ENCODE assay signal across 15 cellular contexts in the genomic region with DNA sequence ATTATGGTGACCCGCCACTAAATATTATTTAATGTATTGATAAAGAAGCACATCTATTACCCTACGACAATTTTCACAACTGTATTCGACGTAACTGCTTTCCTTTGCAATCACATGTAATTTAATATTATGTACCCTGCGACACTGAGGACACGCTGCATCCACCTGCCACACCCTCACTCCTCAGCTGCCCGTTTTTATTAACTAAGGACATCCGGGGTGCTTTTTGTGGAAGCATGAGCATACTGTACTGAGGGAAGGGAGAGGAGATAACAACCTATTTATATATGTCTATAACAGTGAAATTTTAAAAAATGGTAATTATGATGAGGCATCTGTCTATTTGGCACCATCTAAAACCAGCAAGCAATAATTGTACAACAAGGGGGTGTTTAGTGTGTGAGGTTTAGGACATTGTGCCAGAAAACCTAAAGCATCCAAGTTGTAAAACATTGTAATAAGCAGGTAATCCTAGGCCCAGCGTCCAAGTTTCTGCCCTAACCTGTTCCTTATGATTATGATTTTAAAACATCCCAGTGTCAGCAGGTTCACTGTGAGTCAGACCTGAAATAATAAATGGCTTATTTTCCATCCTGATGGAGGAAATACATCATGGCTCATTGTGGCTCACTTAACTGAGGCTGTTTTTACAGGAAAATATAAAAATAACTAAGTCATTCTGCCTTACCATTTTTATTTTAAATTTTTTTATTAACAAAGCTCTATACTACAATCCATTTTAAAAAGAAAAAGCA. TPM values are rescaled to one million over a fixed set of nuclear protein-coding genes. Genes with fewer than 3 reads are reported as not detected.
DNase-seq lines count a peak whose midpoint lies in the region; ATAC-seq and TF ChIP-seq lines count a peak whose summit lies in the region.
"Had no signal": no experiment of that assay in that cellular context is flagged by ENCODE, and none has a peak within 500 bp of the region (broad histone marks: within the 10 kb centered on the region; RNA-seq: fewer than 3 reads in every experiment).

No MANE protein-coding gene starts in this region.

- H3K27me3 ChIP-seq in transverse colon, result no peaks in the 10 kb centered on the region
- no peaks in the 10 kb centered on the region for H3K27me3 ChIP-seq in body of pancreas
- H3K27me3 ChIP-seq: thyroid gland had no signal

- no peaks in the 10 kb centered on the region for H3K27me3 Mint-ChIP-seq in activated T-cell treated with anti-CD3 and anti-CD28 coated beads, Interleukin-2, amount 50 U/mL, for 24 hours
- H3K27me3 Mint-ChIP-seq in activated T-cell treated with anti-CD3 and anti-CD28 coated beads, Interleukin-2, amount 50 U/mL, for 4 hours (ENCODE audit: low read depth), result no peaks in the 10 kb centered on the region
- H3K27me3 Mint-ChIP-seq in activated naive CD8-positive, alpha-beta T cell treated with anti-CD3 and anti-CD28 coated beads for 36 hours, result no peaks in the 10 kb centered on the region
- peaks cover 2 to 5% (median 4%) of the 10 kb centered on the region in 3 donors for H3K27me3 Mint-ChIP-seq in immature natural killer cell (ENCODE audit: low read depth in 3 of 3)

- H3K4me3 ChIP-seq in transverse colon (no peak overlapping the region), body of pancreas (no peak overlapping the region)
- H3K4me3 ChIP-seq: thyroid gland had no signal

- no peak overlapping the region for H3K4me3 Mint-ChIP-seq in activated T-cell treated with anti-CD3 and anti-CD28 coated beads, Interleukin-2, amount 50 U/mL, for 24 hours
- no peak overlapping the region for H3K4me3 Mint-ChIP-seq in activated T-cell treated with anti-CD3 and anti-CD28 coated beads, Interleukin-2, amount 50 U/mL, for 4 hours
- H3K4me3 Mint-ChIP-seq in activated naive CD8-positive, alpha-beta T cell treated with anti-CD3 and anti-CD28 coated beads for 36 hours, result peak overlapping the region; percentile 26
- no peak overlapping the region for H3K4me3 Mint-ChIP-seq in immature natural killer cell

- no peak for ATAC-seq in activated T-cell treated with anti-CD3 and anti-CD28 coated beads, Interleukin-2, amount 50 U/mL, for 4 hours
- ATAC-seq in HG03342 (IDR thresholded peaks at IDR 0.05; ENCODE audit: unreplicated experiment), result no peak
- ATAC-seq in body of pancreas, result no peak

- TF ChIP-seq EP300 in transverse colon (IDR thresholded peaks at IDR 0.05; ENCODE audit: low read depth), result no peak

- in situ Hi-C loops in transverse colon (cut with MboI; ENCODE audit: low pct_ligation_motif_present in 1 of 4, low pct_unique_long_range_greater_than_20kb in 1 of 4, low sequenced_read_pairs in 3 of 4), result no loop called here

- no peaks in the 10 kb centered on the region for H3K9me3 ChIP-seq in transverse colon
- H3K9me3 ChIP-seq in body of pancreas, result no peaks in the 10 kb centered on the region
- H3K9me3 ChIP-seq: thyroid gland had no signal

- TF ChIP-seq CTCF in transverse colon (IDR thresholded peaks at IDR 0.05) (no peak), body of pancreas (IDR thresholded peaks at IDR 0.05) (no peak)

- H3K27ac ChIP-seq in transverse colon (peak overlapping the region; percentile 6 to 29 (median 21)), body of pancreas (no peak overlapping the region)
- H3K27ac ChIP-seq: thyroid gland had no signal

- TF ChIP-seq POLR2A in transverse colon (IDR thresholded peaks at IDR 0.05) (no peak), body of pancreas (IDR thresholded peaks at IDR 0.05) (no peak)

- peaks cover 93% of the 10 kb centered on the region for H3K4me1 Mint-ChIP-seq in activated T-cell treated with anti-CD3 and anti-CD28 coated beads, Interleukin-2, amount 50 U/mL, for 24 hours (ENCODE audit: low read depth)
- H3K4me1 Mint-ChIP-seq in activated T-cell treated with anti-CD3 and anti-CD28 coated beads, Interleukin-2, amount 50 U/mL, for 4 hours (ENCODE audit: low read depth), result peaks cover 88% of the 10 kb centered on the region
- peaks cover 85% of the 10 kb centered on the region for H3K4me1 Mint-ChIP-seq in activated naive CD8-positive, alpha-beta T cell treated with anti-CD3 and anti-CD28 coated beads for 36 hours
- peaks cover 60% of the 10 kb centered on the region in 2 donors for H3K4me1 Mint-ChIP-seq in immature natural killer cell

- H3K36me3 ChIP-seq in transverse colon (no peaks in the 10 kb centered on the region), body of pancreas (replicated peaks in 1 of 2; ENCODE audit: insufficient read depth in 1 of 2, low read depth in 2 of 2) (no peaks in the 10 kb centered on the region)
- H3K36me3 ChIP-seq: thyroid gland had no signal

- H3K27ac Mint-ChIP-seq in activated T-cell treated with anti-CD3 and anti-CD28 coated beads, Interleukin-2, amount 50 U/mL, for 24 hours, result peak overlapping the region; percentile 73
- peak overlapping the region; percentile 78 for H3K27ac Mint-ChIP-seq in activated naive CD8-positive, alpha-beta T cell treated with anti-CD3 and anti-CD28 coated beads for 36 hours
- H3K27ac Mint-ChIP-seq in immature natural killer cell, result peak overlapping the region in 5 of 6 donors; percentile 36 to 78 (median 51)

- 45 to 60% methylated on average over 9 of the region's 9 CpGs for WGBS in transverse colon (ENCODE audit: low coverage in 1 of 2), 2 donors
- 82 to 86% methylated on average over 9 of the region's 9 CpGs for WGBS in body of pancreas, 2 donors

- H3K36me3 Mint-ChIP-seq in activated T-cell treated with anti-CD3 and anti-CD28 coated beads, Interleukin-2, amount 50 U/mL, for 24 hours (ENCODE audit: low read depth), result peaks cover 60% of the 10 kb centered on the region
- H3K36me3 Mint-ChIP-seq in activated T-cell treated with anti-CD3 and anti-CD28 coated beads, Interleukin-2, amount 50 U/mL, for 4 hours (ENCODE audit: insufficient read depth), result peaks cover 20% of the 10 kb centered on the region
- H3K36me3 Mint-ChIP-seq in activated naive CD8-positive, alpha-beta T cell treated with anti-CD3 and anti-CD28 coated beads for 36 hours, result peaks cover 55% of the 10 kb centered on the region
- H3K36me3 Mint-ChIP-seq in immature natural killer cell, result no peaks in the 10 kb centered on the region

- intact Hi-C loops in transverse colon (cut with DNase I; ENCODE audit: low total_unique reads), result no loop called here
- intact Hi-C loops in body of pancreas (cut with DNase I), result no loop called here

- peaks cover 18 to 59% (median 38%) of the 10 kb centered on the region in 4 donors for H3K4me1 ChIP-seq in transverse colon
- H3K4me1 ChIP-seq in body of pancreas, result peaks cover 66% of the 10 kb centered on the region

- H3K9me3 Mint-ChIP-seq in activated T-cell treated with anti-CD3 and anti-CD28 coated beads, Interleukin-2, amount 50 U/mL, for 24 hours, result peaks cover 4% of the 10 kb centered on the region
- peaks cover 2% of the 10 kb centered on the region for H3K9me3 Mint-ChIP-seq in activated T-cell treated with anti-CD3 and anti-CD28 coated beads, Interleukin-2, amount 50 U/mL, for 4 hours
- H3K9me3 Mint-ChIP-seq in activated naive CD8-positive, alpha-beta T cell treated with anti-CD3 and anti-CD28 coated beads for 36 hours, result peaks cover 2% of the 10 kb centered on the region
- H3K9me3 Mint-ChIP-seq in immature natural killer cell, result no peaks in the 10 kb centered on the region

- DNase-seq in activated T-cell treated with anti-CD3 and anti-CD28 coated beads, Interleukin-2, amount 50 U/mL, for 24 hours, result no peak
- DNase-seq in activated T-cell treated with anti-CD3 and anti-CD28 coated beads, Interleukin-2, amount 50 U/mL, for 4 hours, result no peak
- DNase-seq in activated naive CD8-positive, alpha-beta T cell treated with anti-CD3 and anti-CD28 coated beads for 36 hours, result no peak
- DNase-seq in immature natural killer cell (no peak), transverse colon (peak; percentile 30), body of pancreas (no peak), A172 (ENCODE audit: low spot score) (no peak)
- DNase-seq: activated naive CD4-positive, alpha-beta T cell treated with anti-CD3 and anti-CD28 coated beads, Interleukin-2, amount 50 U/mL, for 16 hours; DMS79 treated with DMSO at 0.1 percent for 48 hours; IMR-90; NCI-H1105; NCI-H510A treated with DMSO at 0.1 percent for 48 hours; occipital lobe; thyroid gland had no signal

RNA-seq across cellular contexts. Expression of a gene that starts 56.3 kb away (rescaled TPM):
- total RNA-seq in activated T-cell treated with anti-CD3 and anti-CD28 coated beads, Interleukin-2, amount 50 U/mL, for 4 hours, result 10 to 100 TPM; 61.1 to 64.0 (median 62.7) TPM
- 10 to 100 TPM; 38.4 to 38.7 TPM for total RNA-seq in activated naive CD8-positive, alpha-beta T cell treated with anti-CD3 and anti-CD28 coated beads for 36 hours
- polyA plus RNA-seq in immature natural killer cell, result 10 to 100 TPM in 2 of 3 donors, 1 to 10 TPM in 1; 4.5 to 15.6 (median 12.5) TPM
- total RNA-seq in transverse colon (10 to 100 TPM; 19.1 to 48.9 (median 38.3) TPM), body of pancreas (10 to 100 TPM; 24.1 to 51.1 TPM)
- 1.1 and 2.3 TPM in 2 replicates for total RNA-seq in A172 (2014; rRNA removed; shearing (Covaris generic))

Comparison
In these comparisons a context has a peak if more than half of its experiments do, and no peak if none do; other contexts are left out.
1. H3K27ac ChIP-seq: peak in transverse colon (4 of 4); none in body of pancreas (0 of 4).
2. Peak in every context shown above with its lines, with median percentiles within 50 percentile points of each other: H3K27ac Mint-ChIP-seq.